Comparison of ENCODE assay signal across 17 cellular contexts in genomic region chr2:104855174-104856085, GRCh38. TPM values are rescaled to one million over a fixed set of nuclear protein-coding genes. Genes with fewer than 3 reads are reported as not detected.
DNase-seq lines count a peak whose midpoint lies in the region; ATAC-seq and TF ChIP-seq lines count a peak whose summit lies in the region.
"Had no signal": no experiment of that assay in that cellular context is flagged by ENCODE, and none has a peak within 500 bp of the region (broad histone marks: within the 10 kb centered on the region; RNA-seq: fewer than 3 reads in every experiment).

No MANE protein-coding gene starts in this region.

- H3K9ac ChIP-seq in BLaER1 treated with 17β-estradiol and CSF1 and Interleukin-3, amounts not matched to agents 10 nM and 100 nM, result no peak overlapping the region
- H3K9ac ChIP-seq in HUES64 (ENCODE audit: low read depth, low read length), result no peak overlapping the region

- H3K36me3 ChIP-seq in BLaER1 treated with 17β-estradiol and CSF1 and Interleukin-3, amounts not matched to agents 10 nM and 100 nM, result no peaks in the 10 kb centered on the region
- no peaks in the 10 kb centered on the region for H3K36me3 ChIP-seq in HUES64 (ENCODE audit: insufficient read depth, low read length)
- H3K36me3 ChIP-seq in esophagus muscularis mucosa, result no peaks in the 10 kb centered on the region
- H3K36me3 ChIP-seq: heart right ventricle, prostate gland had no signal

- peaks cover 38% of the 10 kb centered on the region for H3K4me1 Mint-ChIP-seq in osteocyte (ENCODE audit: unreplicated experiment)
- H3K4me1 Mint-ChIP-seq in activated CD4-positive, alpha-beta memory T cell treated with anti-CD3 and anti-CD28 coated beads, Interleukin-2, amount 10 ng/mL, durations not matched to agents 7 days and 5 days, result peaks cover 32% of the 10 kb centered on the region

- peaks cover 0 to 11% (median 8%) of the 10 kb centered on the region in 11 experiments; a peak in 10 of 22 replicates for H3K9me3 ChIP-seq in BLaER1 treated with 17β-estradiol and CSF1 and Interleukin-3, amounts not matched to agents 10 nM and 100 nM (replicated peaks in 1 of 11)
- H3K9me3 ChIP-seq in HUES64 (ENCODE audit: insufficient read depth, low read depth, low read length), result no peaks in the 10 kb centered on the region
- no peaks in the 10 kb centered on the region for H3K9me3 ChIP-seq in esophagus muscularis mucosa
- H3K9me3 ChIP-seq: heart right ventricle, prostate gland had no signal

- CTCF ChIA-PET in activated CD4-positive, alpha-beta memory T cell treated with anti-CD3 and anti-CD28 coated beads, Interleukin-2, amount 10 ng/mL, durations not matched to agents 7 days and 5 days (lab: Charles Lee), result no interaction called here

- H3K27ac Mint-ChIP-seq in osteocyte (ENCODE audit: unreplicated experiment), result no peak overlapping the region
- no peak overlapping the region for H3K27ac Mint-ChIP-seq in activated CD4-positive, alpha-beta memory T cell treated with anti-CD3 and anti-CD28 coated beads, Interleukin-2, amount 10 ng/mL, durations not matched to agents 7 days and 5 days

- POLR2A ChIA-PET in activated CD4-positive, alpha-beta memory T cell treated with anti-CD3 and anti-CD28 coated beads, Interleukin-2, amount 10 ng/mL, durations not matched to agents 7 days and 5 days (lab: Charles Lee), result no interaction called here

- no peak overlapping the region for H3K27ac ChIP-seq in BLaER1 treated with 17β-estradiol and CSF1 and Interleukin-3, amounts not matched to agents 10 nM and 100 nM
- H3K27ac ChIP-seq in HUES64 (ENCODE audit: low read depth, low read length), result no peak overlapping the region
- no peak overlapping the region for H3K27ac ChIP-seq in esophagus muscularis mucosa (replicated peaks in 1 of 4)
- H3K27ac ChIP-seq: heart right ventricle, prostate gland had no signal

- H3K9me3 Mint-ChIP-seq in osteocyte (ENCODE audit: unreplicated experiment), result no peaks in the 10 kb centered on the region
- no peaks in the 10 kb centered on the region for H3K9me3 Mint-ChIP-seq in activated CD4-positive, alpha-beta memory T cell treated with anti-CD3 and anti-CD28 coated beads, Interleukin-2, amount 10 ng/mL, durations not matched to agents 7 days and 5 days

- TF ChIP-seq CTCF in esophagus muscularis mucosa (IDR thresholded peaks at IDR 0.05), result no peak
- TF ChIP-seq CTCF in osteocyte (IDR thresholded peaks at IDR 0.05), result no peak

- H3K36me3 Mint-ChIP-seq in osteocyte (ENCODE audit: unreplicated experiment), result peaks cover 14% of the 10 kb centered on the region
- peaks cover 11% of the 10 kb centered on the region for H3K36me3 Mint-ChIP-seq in activated CD4-positive, alpha-beta memory T cell treated with anti-CD3 and anti-CD28 coated beads, Interleukin-2, amount 10 ng/mL, durations not matched to agents 7 days and 5 days (ENCODE audit: low read depth)

- under 1% methylated on average over 110 of the region's 139 CpGs for WGBS in HUES64
- WGBS in esophagus muscularis mucosa, result no CpG with 5 or more reads among the region's 139 CpGs

- no peak for TF ChIP-seq POLR2A in esophagus muscularis mucosa (IDR thresholded peaks at IDR 0.05; ENCODE audit: low read depth)

- intact Hi-C loops in esophagus muscularis mucosa (cut with DNase I), result no loop called here
- intact Hi-C loops in left colon (cut with DNase I, micrococcal nuclease), result no loop called here

- H3K4me3 ChIP-seq in BLaER1 treated with 17β-estradiol and CSF1 and Interleukin-3, amounts not matched to agents 10 nM and 100 nM, result peak overlapping the region in 9 of 10 experiments; percentile 20 to 56 (median 44); a peak in 12 of 20 replicates
- peak overlapping the region; percentile 41 for H3K4me3 ChIP-seq in HUES64 (ENCODE audit: low read length)
- peak overlapping the region in 3 of 4 donors; percentile 47 to 58 (median 48) for H3K4me3 ChIP-seq in esophagus muscularis mucosa
- H3K4me3 ChIP-seq: prostate gland had no signal

- DNase-seq in esophagus muscularis mucosa (ENCODE audit: extremely low spot score), result peak; percentile 60
- no peak for DNase-seq in osteocyte (ENCODE audit: extremely low spot score, unreplicated experiment)
- DNase-seq in activated CD4-positive, alpha-beta memory T cell treated with anti-CD3 and anti-CD28 coated beads, Interleukin-2, amount 10 ng/mL, durations not matched to agents 7 days and 5 days, result no peak
- DNase-seq in left colon, result no peak
- no peak for DNase-seq in LoVo (ENCODE audit: low spot score)
- DNase-seq: activated CD4-positive, alpha-beta T cell treated with anti-CD3 and anti-CD28 coated beads for 48 hours; Calu3; heart right ventricle; NCI-H187 treated with DMSO at 0.1 percent for 48 hours; NK-92 treated with Interleukin-12 subunit alpha and Interleukin-12 subunit beta, amount 100 ng/mL, for 24 hours; stimulated activated CD4-positive, alpha-beta T cell treated with anti-CD3 and anti-CD28 coated beads, Interleukin-2, amount 100 ng/mL, for 48 hours had no signal

- ATAC-seq in left colon (no peak), HG03196 (IDR thresholded peaks at IDR 0.05; ENCODE audit: unreplicated experiment) (no peak)
- ATAC-seq: heart right ventricle had no signal

- peaks cover 95 to 100% (median 100%) of the 10 kb centered on the region in 11 experiments for H3K27me3 ChIP-seq in BLaER1 treated with 17β-estradiol and CSF1 and Interleukin-3, amounts not matched to agents 10 nM and 100 nM
- H3K27me3 ChIP-seq in HUES64 (ENCODE audit: insufficient read depth, low read length) (peaks cover 91% of the 10 kb centered on the region), esophagus muscularis mucosa (peaks cover 0 to 92% (median 77%) of the 10 kb centered on the region in 4 donors)

- H3K4me1 ChIP-seq in BLaER1 treated with 17β-estradiol and CSF1 and Interleukin-3, amounts not matched to agents 10 nM and 100 nM, result peaks cover 13 to 32% (median 23%) of the 10 kb centered on the region in 10 experiments; a peak in 18 of 20 replicates
- H3K4me1 ChIP-seq in HUES64 (ENCODE audit: insufficient read depth, low read length) (peaks cover 23% of the 10 kb centered on the region), esophagus muscularis mucosa (peaks cover 29 to 61% (median 57%) of the 10 kb centered on the region in 4 donors)
- H3K4me1 ChIP-seq: prostate gland had no signal

- peak overlapping the region; percentile 50 to 96 (median 75); a peak in 21 of 22 replicates for H3K4me2 ChIP-seq in BLaER1 treated with 17β-estradiol and CSF1 and Interleukin-3, amounts not matched to agents 10 nM and 100 nM

- H3K4me3 Mint-ChIP-seq in osteocyte (ENCODE audit: unreplicated experiment), result peak overlapping the region; percentile 29
- no peak overlapping the region for H3K4me3 Mint-ChIP-seq in activated CD4-positive, alpha-beta memory T cell treated with anti-CD3 and anti-CD28 coated beads, Interleukin-2, amount 10 ng/mL, durations not matched to agents 7 days and 5 days

- TF ChIP-seq EP300 in esophagus muscularis mucosa (IDR thresholded peaks at IDR 0.05), result no peak

- peaks cover 18% of the 10 kb centered on the region for H3K27me3 Mint-ChIP-seq in osteocyte (ENCODE audit: unreplicated experiment)
- peaks cover 79% of the 10 kb centered on the region for H3K27me3 Mint-ChIP-seq in activated CD4-positive, alpha-beta memory T cell treated with anti-CD3 and anti-CD28 coated beads, Interleukin-2, amount 10 ng/mL, durations not matched to agents 7 days and 5 days

- peaks cover 0 to 94% (median 76%) of the 10 kb centered on the region in 11 experiments; a peak in 19 of 22 replicates for H4K20me1 ChIP-seq in BLaER1 treated with 17β-estradiol and CSF1 and Interleukin-3, amounts not matched to agents 10 nM and 100 nM

RNA-seq across cellular contexts. Expression of gene POU3F3, which starts 1.5 kb away (rescaled TPM):
- 2.5 TPM for polyA plus RNA-seq in HUES64 (2013, experiment 1 of 2)
- polyA plus RNA-seq in HUES64 (2013, experiment 2 of 2), result 7.8 TPM
- total RNA-seq in esophagus muscularis mucosa (under 1 TPM in 1 of 4 donors, not detected in 3; 0.11 TPM), osteocyte (35.5 TPM in 2 replicates), left colon (under 1 TPM; 0.15 to 0.34 TPM)
- total RNA-seq in activated CD4-positive, alpha-beta memory T cell treated with anti-CD3 and anti-CD28 coated beads, Interleukin-2, amount 10 ng/mL, durations not matched to agents 7 days and 5 days, result not detected
- total RNA-seq: bronchial epithelial cell, Calu3, mesenteric fat pad had no signal

Comparison
In these comparisons a context has a peak if more than half of its experiments do, and no peak if none do; other contexts are left out.
1. RNA of gene POU3F3, which starts 1.5 kb away (total RNA-seq): 35.5 TPM in osteocyte; 0.15 to 0.34 TPM in left colon, 0.11 TPM in esophagus muscularis mucosa and not detected in activated CD4-positive, alpha-beta memory T cell treated with anti-CD3 and anti-CD28 coated beads, Interleukin-2, amount 10 ng/mL, durations not matched to agents 7 days and 5 days; every median in the first group is over 10 times any median in the second.
2. Peak in every context shown above with its lines, with median percentiles within 50 percentile points of each other: H3K4me3 ChIP-seq.